26 cellular contexts compared by ENCODE assay signal in genomic region chr7:120079022-120079421, GRCh38.
"Had no signal": no experiment of that assay in that cellular context is flagged by ENCODE, and none has a peak within 500 bp of the region (broad histone marks: within the 10 kb centered on the region; RNA-seq: fewer than 3 reads in every experiment).

No MANE protein-coding gene starts in this region.

- H3K27me3 Mint-ChIP-seq: activated CD4-positive, alpha-beta memory T cell treated with anti-CD3 and anti-CD28 coated beads, Interleukin-2, amount 10 ng/mL, durations not matched to agents 7 days and 5 days; activated CD4-positive, alpha-beta T cell treated with anti-CD3 and anti-CD28 coated beads for 36 hours; IgD-negative memory B cell; T-helper 17 cell had no signal

- H3K4me3 ChIP-seq: body of pancreas, MG63 had no signal

- DNase-seq: activated CD4-positive, alpha-beta memory T cell treated with anti-CD3 and anti-CD28 coated beads, Interleukin-2, amount 10 ng/mL, durations not matched to agents 7 days and 5 days; activated CD4-positive, alpha-beta T cell treated with anti-CD3 and anti-CD28 coated beads for 36 hours; activated CD4-positive, alpha-beta T cell treated with anti-CD3 and anti-CD28 coated beads, Interleukin-2, amount 50 U/mL, for 1 hour; activated gamma-delta T cell treated with Interleukin-2 at 50 U/mL for 16 hours; activated naive CD4-positive, alpha-beta T cell treated with anti-CD3 and anti-CD28 coated beads, Interleukin-2, amount 50 U/mL, for 16 hours; activated T-cell treated with anti-CD3 and anti-CD28 coated beads for 4 hours; activated T-cell treated with anti-CD3 and anti-CD28 coated beads, Interleukin-2, amount 50 U/mL, for 48 hours; aorta; body of pancreas; central memory CD4-positive, alpha-beta T cell; MG63; NCI-H1105; NCI-H1436; NCI-H1694 treated with DMSO at 0.1 percent for 48 hours; NCI-H2029 treated with DMSO at 0.1 percent for 48 hours; NCI-H446 treated with DMSO at 0.1 percent for 48 hours; NCI-H526; NCI-H774; NK-92 treated with Interleukin-12 subunit alpha and Interleukin-12 subunit beta, amount 100 ng/mL, for 24 hours; PC-3; SHP77 treated with DMSO at 0.1 percent for 48 hours; T-helper 17 cell; T1000 had no signal

- H3K36me3 ChIP-seq: MG63 had no signal

- H3K4me1 ChIP-seq: body of pancreas had no signal

- ATAC-seq: activated CD4-positive, alpha-beta T cell treated with anti-CD3 and anti-CD28 coated beads for 36 hours; body of pancreas; PC-3; T-helper 17 cell had no signal

- H3K9me3 ChIP-seq: body of pancreas, MG63 had no signal

- H3K4me3 Mint-ChIP-seq: activated CD4-positive, alpha-beta memory T cell treated with anti-CD3 and anti-CD28 coated beads, Interleukin-2, amount 10 ng/mL, durations not matched to agents 7 days and 5 days; activated CD4-positive, alpha-beta T cell treated with anti-CD3 and anti-CD28 coated beads for 36 hours; IgD-negative memory B cell; T-helper 17 cell had no signal

- H3K27ac Mint-ChIP-seq: activated CD4-positive, alpha-beta memory T cell treated with anti-CD3 and anti-CD28 coated beads, Interleukin-2, amount 10 ng/mL, durations not matched to agents 7 days and 5 days; activated CD4-positive, alpha-beta T cell treated with anti-CD3 and anti-CD28 coated beads for 36 hours; activated T-helper 2 cell treated with anti-CD3 and anti-CD28 coated beads, Interferon-gamma antibody, Interleukin-2, Interleukin-4, amounts not matched to agents 10 μg/mL and 5 μg/mL and 100 μg/mL, durations not matched to agents 14 hours and 24 hours and 36 hours; IgD-negative memory B cell; T-helper 17 cell had no signal

- H3K27me3 ChIP-seq: body of pancreas, MG63 had no signal

- H3K4me1 Mint-ChIP-seq: activated CD4-positive, alpha-beta memory T cell treated with anti-CD3 and anti-CD28 coated beads, Interleukin-2, amount 10 ng/mL, durations not matched to agents 7 days and 5 days; activated CD4-positive, alpha-beta T cell treated with anti-CD3 and anti-CD28 coated beads for 36 hours; IgD-negative memory B cell; T-helper 17 cell had no signal

- H3K36me3 Mint-ChIP-seq: IgD-negative memory B cell had no signal

- H3K27ac ChIP-seq: body of pancreas, VCaP had no signal
